Comparison of ENCODE assay signal across 20 cellular contexts in genomic region chr11:83938148-83938547, GRCh38.
DNase-seq lines count a peak whose midpoint lies in the region; ATAC-seq, FAIRE-seq and TF ChIP-seq lines count a peak whose summit lies in the region.
"Had no signal": no experiment of that assay in that cellular context is flagged by ENCODE, and none has a peak within 500 bp of the region (broad histone marks: within the 10 kb centered on the region; RNA-seq: fewer than 3 reads in every experiment).

No MANE protein-coding gene starts in this region.

- ATAC-seq in right lobe of liver = peak in 3 of 4 donors; percentile 31 to 50 (median 39)
- ATAC-seq in HepG2 = no peak
- peak; percentile 81 for ATAC-seq in GM21723 (IDR thresholded peaks at IDR 0.05; ENCODE audit: unreplicated experiment)
- ATAC-seq in HG03342 (IDR thresholded peaks at IDR 0.05; ENCODE audit: unreplicated experiment) = peak; percentile 47
- ATAC-seq in HG03565 (IDR thresholded peaks at IDR 0.05; ENCODE audit: unreplicated experiment) = no peak
- ATAC-seq: psoas muscle; stimulated activated naive B cell treated with anti-CD40 and anti-IgM and Interleukin-4, amounts not matched to agents 10 μg/mL and 1 μg/mL and 100 μg/mL, for 72 hours had no signal

- no peak overlapping the region for H4K8ac ChIP-seq in neuronal stem cell (ENCODE audit: low read depth, low read length)

- H3K4me1 ChIP-seq in right lobe of liver (no peaks in the 10 kb centered on the region), HepG2 (ENCODE audit: insufficient read depth, low read length) (0 out of 2 replicates have a peak, but pooled peaks cover 5% of the 10 kb centered on the region), neuronal stem cell (ENCODE audit: control insufficient read depth in 2 of 2, insufficient read depth in 1 of 2, low read depth in 1 of 2, low read length in 2 of 2) (no peaks in the 10 kb centered on the region)
- H3K4me1 ChIP-seq: psoas muscle, testis had no signal

- TF ChIP-seq EP300 in HepG2 (IDR thresholded peaks at IDR 0.05; ENCODE audit: low read depth in 2 of 2, low read length in 2 of 2) (no peak), HepG2 (CRISPR knock-in tag; IDR thresholded peaks at IDR 0.05; ENCODE audit: borderline replicate concordance) (no peak)

- no peak overlapping the region for H2BK120ac ChIP-seq in neuronal stem cell (ENCODE audit: low read depth, low read length)

- H2AK5ac ChIP-seq in neuronal stem cell (ENCODE audit: low read depth, low read length) = no peak overlapping the region

- 11% methylated on average over 1 of the region's 1 CpG for WGBS in right lobe of liver (ENCODE audit: insufficient coverage, low coverage, low lambda C conversion rate, missing lambda C conversion rate)
- WGBS in HepG2 (ENCODE audit: low lambda C conversion rate) = 3% methylated on average over 1 of the region's 1 CpG
- WGBS in neuronal stem cell (ENCODE audit: extremely low coverage in 2 of 2, insufficient read length in 2 of 2, insufficient replicate concordance in 1 of 2), 2 donors = no CpG with 5 or more reads among the region's 1 CpG

- H4K20me1 ChIP-seq in HepG2 (ENCODE audit: insufficient read depth, low read length) = no peaks in the 10 kb centered on the region

- H2BK5ac ChIP-seq in neuronal stem cell (ENCODE audit: low read length) = no peak overlapping the region

- H3K27me3 ChIP-seq in right lobe of liver = no peaks in the 10 kb centered on the region
- H3K27me3 ChIP-seq in HepG2 (ENCODE audit: control insufficient read depth in 1 of 2, insufficient read depth in 2 of 2, low read length in 2 of 2) = no peaks in the 10 kb centered on the region
- H3K27me3 ChIP-seq in neuronal stem cell (ENCODE audit: control insufficient read depth in 3 of 3, insufficient read depth in 3 of 3, low read depth in 1 of 3, low read length in 3 of 3) = no peaks in the 10 kb centered on the region
- H3K27me3 ChIP-seq: hepatocyte, testis had no signal

- no peak overlapping the region for H2AFZ ChIP-seq in HepG2 (ENCODE audit: low read length)
- H2AFZ ChIP-seq in neuronal stem cell (ENCODE audit: low read length) = peak overlapping the region; percentile 12
- H2AFZ ChIP-seq: hepatocyte had no signal

- no peak overlapping the region for H3K27ac ChIP-seq in right lobe of liver
- no peak overlapping the region for H3K27ac ChIP-seq in HepG2 (ENCODE audit: extremely low read length, insufficient read depth, low read length)
- no peak overlapping the region for H3K27ac ChIP-seq in neuronal stem cell (replicated peaks; ENCODE audit: low read length)
- H3K27ac ChIP-seq: epithelial cell of prostate, hepatocyte, psoas muscle, testis had no signal

- TF ChIP-seq RAD21 in HepG2 (CRISPR knock-in tag; IDR thresholded peaks at IDR 0.05) = no peak

- no peak overlapping the region for H3K23ac ChIP-seq in neuronal stem cell (ENCODE audit: low read depth, low read length, poor library complexity)

- H3K4me2 ChIP-seq in HepG2 (ENCODE audit: low read depth, low read length) = no peak overlapping the region
- no peak overlapping the region for H3K4me2 ChIP-seq in neuronal stem cell (ENCODE audit: insufficient read depth, low read length, poor library complexity, severe bottlenecking)
- H3K4me2 ChIP-seq: hepatocyte had no signal

- H3K18ac ChIP-seq in neuronal stem cell (ENCODE audit: low read length) = no peak overlapping the region

- no peaks in the 10 kb centered on the region for H3K79me1 ChIP-seq in neuronal stem cell (ENCODE audit: low read depth, low read length)

- H3K9me3 ChIP-seq in right lobe of liver (no peaks in the 10 kb centered on the region), HepG2 (ENCODE audit: low read length) (no peaks in the 10 kb centered on the region), neuronal stem cell (replicated peaks in 1 of 2; ENCODE audit: control insufficient read depth in 2 of 2, insufficient read depth in 1 of 2, low read depth in 1 of 2, low read length in 2 of 2) (no peaks in the 10 kb centered on the region)
- H3K9me3 ChIP-seq: psoas muscle, testis had no signal

- DNase-seq in right lobe of liver (no peak), HepG2 (ENCODE audit: low spot score) (no peak), neuronal stem cell (ENCODE audit: low spot score) (no peak), hepatic stellate cell (ENCODE audit: low spot score) (no peak), activated gamma-delta T cell treated with Interleukin-2 at 50 U/mL for 16 hours (no peak)
- DNase-seq: activated B cell treated with CpG ODN at 0.5 μM for 24 hours; activated CD4-positive, alpha-beta T cell treated with anti-CD3 and anti-CD28 coated beads, Interleukin-2, amount 50 U/mL, for 48 hours; activated T-cell treated with anti-CD3 and anti-CD28 coated beads for 4 hours; central memory CD4-positive, alpha-beta T cell; NCI-H1694; NCI-H774; psoas muscle; stimulated activated CD4-positive, alpha-beta T cell treated with anti-CD3 and anti-CD28 coated beads, Interleukin-1b, Interleukin-23, amount 100 ng/mL, for 48 hours; stimulated activated naive B cell treated with anti-CD40 and anti-IgM and Interleukin-4, amounts not matched to agents 10 μg/mL and 1 μg/mL and 100 μg/mL, for 72 hours; testis had no signal

- POLR2A ChIA-PET in HepG2 (lab: Yijun Ruan, JAX) = no interaction called here

- no peaks in the 10 kb centered on the region for H3K36me3 ChIP-seq in right lobe of liver
- no peaks in the 10 kb centered on the region for H3K36me3 ChIP-seq in HepG2 (replicated peaks in 1 of 2; ENCODE audit: control insufficient read depth in 1 of 2, insufficient read depth in 2 of 2, low read length in 2 of 2)
- no peaks in the 10 kb centered on the region for H3K36me3 ChIP-seq in neuronal stem cell (replicated peaks in 1 of 2; ENCODE audit: control insufficient read depth in 2 of 2, insufficient read depth in 2 of 2, low read length in 2 of 2)

- no peak overlapping the region for H2BK15ac ChIP-seq in neuronal stem cell (ENCODE audit: low read length)

- H3K4ac ChIP-seq in neuronal stem cell (ENCODE audit: low read length) = no peak overlapping the region

- no peak for FAIRE-seq in HepG2 (lab: Jason Lieb, UNC)

- CTCF ChIA-PET in HepG2 (lab: Yijun Ruan, JAX; ENCODE audit: low intra/inter-chr PET ratio, low total read pairs) = no interaction called here

- TF ChIP-seq POLR2A in right lobe of liver (IDR thresholded peaks at IDR 0.05) = no peak
- TF ChIP-seq POLR2A in HepG2 (IDR thresholded peaks at IDR 0.05; ENCODE audit: insufficient read depth in 1 of 2, low read depth in 2 of 2, low read length in 2 of 2) = no peak

- no peak overlapping the region for H3K14ac ChIP-seq in neuronal stem cell (ENCODE audit: low read length)

- no peak overlapping the region for H4K91ac ChIP-seq in neuronal stem cell (ENCODE audit: low read depth, low read length, poor library complexity)

- no peak overlapping the region for H3K4me3 ChIP-seq in right lobe of liver
- H3K4me3 ChIP-seq in HepG2 (replicated peaks in 1 of 3; ENCODE audit: insufficient read depth in 1 of 3, low read depth in 2 of 3, low read length in 3 of 3) = no peak overlapping the region
- H3K4me3 ChIP-seq in neuronal stem cell (ENCODE audit: low read length in 2 of 2) = no peak overlapping the region
- H3K4me3 ChIP-seq: hepatocyte, psoas muscle, testis had no signal

- no peaks in the 10 kb centered on the region for H3K79me2 ChIP-seq in HepG2 (ENCODE audit: insufficient read depth, low read length)
- H3K79me2 ChIP-seq: hepatocyte had no signal

- TF ChIP-seq CTCF in right lobe of liver (IDR thresholded peaks at IDR 0.05) (no peak), HepG2 (CRISPR knock-in tag; IDR thresholded peaks at IDR 0.05) (no peak)

- H2BK12ac ChIP-seq in neuronal stem cell (ENCODE audit: low read length) = no peak overlapping the region

- H3K9ac ChIP-seq in HepG2 (ENCODE audit: insufficient read depth, low read depth, low read length) = no peak overlapping the region
- H3K9ac ChIP-seq in neuronal stem cell (ENCODE audit: low read depth, low read length, poor library complexity) = no peak overlapping the region

- no TSS peak for BruUV-seq in HepG2 (replicated peaks; lab: Mats Ljungman, UMichigan)

- in situ Hi-C loops in HepG2 (cut with HindIII; ENCODE audit: extremely low pct_ligation_motif_present, low pct_unique_long_range_greater_than_20kb) = no loop called here

- intact Hi-C loops in right lobe of liver (cut with DNase I) = no loop called here
- intact Hi-C loops in HepG2 (cut with micrococcal nuclease; ENCODE audit: unreplicated experiment) = no loop called here

TF ChIP-seq in HepG2, 621 proteins besides CTCF, POLR2A, EP300 and RAD21:
- TF ChIP-seq SMARCE1 (IDR thresholded peaks at IDR 0.05; ENCODE audit: borderline replicate concordance) (no peak), ZNF746 (CRISPR knock-in tag; IDR thresholded peaks at IDR 0.05) (no peak), ZIK1 (CRISPR knock-in tag; IDR thresholded peaks at IDR 0.05; ENCODE audit: borderline replicate concordance, low read depth) (no peak), ZNF841 (CRISPR knock-in tag; IDR thresholded peaks at IDR 0.05; ENCODE audit: borderline replicate concordance) (no peak), ZNF335 (CRISPR knock-in tag; IDR thresholded peaks at IDR 0.05) (no peak), ZNF326 (CRISPR knock-in tag; IDR thresholded peaks at IDR 0.05; ENCODE audit: borderline replicate concordance) (no peak), MTF1 (CRISPR knock-in tag; IDR thresholded peaks at IDR 0.05) (no peak), SRY (CRISPR knock-in tag; IDR thresholded peaks at IDR 0.05) (no peak)

Comparison
In these comparisons a context has a peak if more than half of its experiments do, and no peak if none do; other contexts are left out.
1. ATAC-seq: peak in right lobe of liver (3 of 4), GM21723 (single experiment) and HG03342 (single experiment); none in HepG2 (single experiment) and HG03565 (single experiment).